ENCODE assay signal across 26 cellular contexts in the genomic region with DNA sequence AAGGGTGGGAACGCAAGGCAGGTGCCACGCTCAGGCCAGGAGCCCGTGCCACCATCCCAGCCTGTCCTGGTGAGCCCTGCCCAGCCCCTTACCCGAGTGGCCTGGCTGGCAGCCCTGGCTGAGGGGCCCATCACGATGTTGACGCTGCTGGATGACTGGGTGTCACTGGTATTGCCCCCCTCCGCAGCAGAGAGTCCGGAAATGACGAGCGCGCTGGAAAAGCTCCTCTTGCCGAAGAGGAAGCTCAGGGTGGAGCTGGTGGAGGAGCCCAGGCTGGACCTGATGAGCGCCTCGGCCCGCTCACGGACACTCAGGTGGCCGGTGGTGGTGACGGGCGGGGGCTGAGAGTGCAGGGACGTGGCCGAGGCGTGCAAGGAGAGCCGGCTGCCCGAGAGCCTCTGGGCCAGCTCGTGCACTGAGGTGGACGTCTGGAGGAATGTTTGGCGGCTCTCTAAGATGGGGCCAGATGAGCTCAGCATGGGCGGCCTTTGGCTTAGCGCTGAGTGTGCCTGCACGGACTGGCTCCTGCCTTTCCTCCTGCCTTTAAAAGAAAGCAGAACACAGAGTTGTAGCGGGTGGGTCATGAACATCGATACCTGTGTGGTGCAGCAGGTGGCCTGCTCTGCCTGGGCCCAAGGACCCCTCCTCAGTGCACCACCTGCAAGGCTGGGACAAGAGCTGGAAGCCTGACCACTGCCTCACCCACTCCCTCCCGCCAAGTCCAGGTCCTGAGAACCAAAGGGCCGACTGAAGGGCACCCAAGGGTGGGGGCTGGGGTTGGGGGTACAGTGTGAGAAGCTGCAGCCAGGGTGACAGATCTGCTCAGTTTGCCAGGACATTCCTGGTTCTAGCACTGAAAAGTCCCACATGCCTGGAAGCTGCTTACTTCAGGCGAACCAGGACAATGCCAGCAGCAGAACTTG.
"Had no signal": no experiment of that assay in that cellular context is flagged by ENCODE, and none has a peak within 500 bp of the region (broad histone marks: within the 10 kb centered on the region; RNA-seq: fewer than 3 reads in every experiment).

No MANE protein-coding gene starts in this region.

- H3K27ac Mint-ChIP-seq: activated CD4-positive, alpha-beta memory T cell treated with anti-CD3 and anti-CD28 coated beads, Interleukin-2, amount 10 ng/mL, durations not matched to agents 7 days and 5 days; activated CD4-positive, alpha-beta T cell treated with anti-CD3 and anti-CD28 coated beads, Interleukin-2, amount 10 ng/mL, durations not matched to agents 24 days and 14 days; activated T-cell treated with anti-CD3 and anti-CD28 coated beads, Interleukin-2, amount 50 U/mL, for 24 hours; activated T-helper 17 cell treated with anti-CD3 and anti-CD28 coated beads, Interleukin-2, amount 50 U/mL, for 72 hours; brain; naive B cell; neural progenitor cell; progenitor cell of endocrine pancreas; stimulated activated memory B cell treated with anti-CD40 and anti-IgM and Interleukin-4, amounts not matched to agents 10 μg/mL and 1 μg/mL and 100 μg/mL, for 72 hours had no signal

- H3K27ac ChIP-seq: neural progenitor cell, skin epidermis, stomach, uterus had no signal

- ATAC-seq: activated CD4-positive, CD25-positive, alpha-beta regulatory T cell treated with anti-CD3 and anti-CD28 coated beads, Interleukin-2, amount 50 U/mL, for 24 hours; activated T-helper 17 cell treated with anti-CD3 and anti-CD28 coated beads, Interleukin-2, amount 50 U/mL, for 72 hours; esophagus mucosa; stimulated activated memory B cell treated with anti-CD40 and anti-IgM and Interleukin-4, amounts not matched to agents 10 μg/mL and 1 μg/mL and 100 μg/mL, for 72 hours had no signal

- H3K4me1 Mint-ChIP-seq: activated CD4-positive, alpha-beta memory T cell treated with anti-CD3 and anti-CD28 coated beads, Interleukin-2, amount 10 ng/mL, durations not matched to agents 7 days and 5 days; activated T-helper 17 cell treated with anti-CD3 and anti-CD28 coated beads, Interleukin-2, amount 50 U/mL, for 72 hours; naive B cell; stimulated activated memory B cell treated with anti-CD40 and anti-IgM and Interleukin-4, amounts not matched to agents 10 μg/mL and 1 μg/mL and 100 μg/mL, for 72 hours had no signal

- DNase-seq: activated CD4-positive, alpha-beta memory T cell treated with anti-CD3 and anti-CD28 coated beads, Interleukin-2, amount 10 ng/mL, durations not matched to agents 7 days and 5 days; activated CD4-positive, alpha-beta T cell treated with anti-CD3 and anti-CD28 coated beads, Interleukin-2, amount 10 ng/mL, durations not matched to agents 24 days and 14 days; activated T-cell treated with anti-CD3 and anti-CD28 coated beads, Interleukin-2, amount 50 U/mL, for 24 hours; aorta; central memory CD4-positive, alpha-beta T cell; effector memory CD4-positive, alpha-beta T cell; foreskin melanocyte; glutamatergic neuron; hippocampal formation; mesendoderm; naive B cell; stimulated activated CD4-positive, alpha-beta T cell treated with anti-CD3 and anti-CD28 coated beads, Interleukin-2, amount 100 ng/mL, for 24 hours; stomach; SW 1271; T-helper 2 cell; trophoblast cell; uterus had no signal

- H3K9me3 Mint-ChIP-seq: activated CD4-positive, alpha-beta memory T cell treated with anti-CD3 and anti-CD28 coated beads, Interleukin-2, amount 10 ng/mL, durations not matched to agents 7 days and 5 days; activated CD4-positive, alpha-beta T cell treated with anti-CD3 and anti-CD28 coated beads, Interleukin-2, amount 10 ng/mL, durations not matched to agents 24 days and 14 days; activated naive CD4-positive, alpha-beta T cell treated with anti-CD3 and anti-CD28 coated beads, Interleukin-2, amount 50 U/mL, for 72 hours; activated T-cell treated with anti-CD3 and anti-CD28 coated beads, Interleukin-2, amount 50 U/mL, for 24 hours; activated T-helper 17 cell treated with anti-CD3 and anti-CD28 coated beads, Interleukin-2, amount 50 U/mL, for 72 hours; brain; naive B cell; neural progenitor cell; stimulated activated memory B cell treated with anti-CD40 and anti-IgM and Interleukin-4, amounts not matched to agents 10 μg/mL and 1 μg/mL and 100 μg/mL, for 72 hours had no signal

- H3K36me3 Mint-ChIP-seq: activated naive CD4-positive, alpha-beta T cell treated with anti-CD3 and anti-CD28 coated beads, Interleukin-2, amount 50 U/mL, for 72 hours; naive B cell had no signal

- H3K27me3 Mint-ChIP-seq: activated CD4-positive, alpha-beta memory T cell treated with anti-CD3 and anti-CD28 coated beads, Interleukin-2, amount 10 ng/mL, durations not matched to agents 7 days and 5 days; activated CD4-positive, alpha-beta T cell treated with anti-CD3 and anti-CD28 coated beads, Interleukin-2, amount 10 ng/mL, durations not matched to agents 24 days and 14 days; activated T-cell treated with anti-CD3 and anti-CD28 coated beads, Interleukin-2, amount 50 U/mL, for 24 hours; activated T-helper 17 cell treated with anti-CD3 and anti-CD28 coated beads, Interleukin-2, amount 50 U/mL, for 72 hours; naive B cell; progenitor cell of endocrine pancreas; stimulated activated memory B cell treated with anti-CD40 and anti-IgM and Interleukin-4, amounts not matched to agents 10 μg/mL and 1 μg/mL and 100 μg/mL, for 72 hours had no signal

- H3K4me3 Mint-ChIP-seq: activated CD4-positive, alpha-beta memory T cell treated with anti-CD3 and anti-CD28 coated beads, Interleukin-2, amount 10 ng/mL, durations not matched to agents 7 days and 5 days; activated CD4-positive, alpha-beta T cell treated with anti-CD3 and anti-CD28 coated beads, Interleukin-2, amount 10 ng/mL, durations not matched to agents 24 days and 14 days; activated T-cell treated with anti-CD3 and anti-CD28 coated beads, Interleukin-2, amount 50 U/mL, for 24 hours; activated T-helper 17 cell treated with anti-CD3 and anti-CD28 coated beads, Interleukin-2, amount 50 U/mL, for 72 hours; brain; neural progenitor cell; stimulated activated memory B cell treated with anti-CD40 and anti-IgM and Interleukin-4, amounts not matched to agents 10 μg/mL and 1 μg/mL and 100 μg/mL, for 72 hours had no signal
